Comparison of ENCODE assay signal across 12 cellular contexts in the genomic region with DNA sequence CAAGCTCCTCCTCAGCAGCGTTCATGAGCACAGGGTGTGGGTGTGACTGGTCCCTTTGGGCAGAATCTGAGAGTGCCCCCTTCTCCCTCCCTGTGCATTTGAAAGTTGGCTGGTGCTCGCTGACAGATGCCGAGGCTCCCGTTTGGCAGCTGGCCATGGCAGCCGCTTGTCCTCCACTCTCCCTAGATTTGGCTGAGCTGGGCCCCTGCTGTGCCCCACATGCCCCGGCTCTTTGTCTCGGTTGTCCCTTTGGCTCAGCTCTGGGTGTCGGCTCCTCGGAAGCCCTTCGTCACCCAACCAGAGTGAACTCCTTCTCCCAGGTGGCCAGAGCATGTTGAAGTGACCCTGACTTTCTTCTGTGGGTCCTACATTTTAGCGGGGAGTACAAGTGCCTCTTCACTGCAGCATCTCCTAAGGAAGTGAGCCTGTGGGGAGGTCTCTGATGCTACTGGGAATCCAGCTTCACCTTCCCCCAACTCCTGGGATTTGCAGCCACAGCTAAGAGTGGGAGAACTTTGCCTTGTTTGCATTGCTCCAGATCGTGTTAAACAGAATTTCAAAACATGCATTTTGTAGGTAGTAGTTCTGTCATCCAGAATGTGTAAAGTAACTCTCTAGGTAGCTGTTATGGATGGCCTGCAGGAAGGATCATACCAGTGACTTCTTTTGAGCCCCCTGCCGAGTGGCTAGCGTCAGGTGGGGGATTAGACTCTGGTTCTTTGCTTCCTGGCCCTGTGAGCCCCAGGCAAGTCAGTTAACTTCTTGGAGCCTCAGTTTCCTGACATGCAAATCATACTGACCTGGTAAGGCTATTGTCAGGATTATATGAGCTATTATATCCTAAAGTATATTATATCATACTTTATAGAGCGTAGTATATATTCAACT. TPM values are rescaled to one million over a fixed set of nuclear protein-coding genes. Genes with fewer than 3 reads are reported as not detected.
DNase-seq lines count a peak whose midpoint lies in the region; ATAC-seq and TF ChIP-seq lines count a peak whose summit lies in the region.
"Had no signal": no experiment of that assay in that cellular context is flagged by ENCODE, and none has a peak within 500 bp of the region (broad histone marks: within the 10 kb centered on the region; RNA-seq: fewer than 3 reads in every experiment).

No MANE protein-coding gene starts in this region.

- H3K27me3 Mint-ChIP-seq in activated naive CD8-positive, alpha-beta T cell treated with anti-CD3 and anti-CD28 coated beads for 36 hours = no peaks in the 10 kb centered on the region
- H3K27me3 Mint-ChIP-seq in naive thymus-derived CD8-positive, alpha-beta T cell = no peaks in the 10 kb centered on the region

- H3K4me3 Mint-ChIP-seq in activated naive CD8-positive, alpha-beta T cell treated with anti-CD3 and anti-CD28 coated beads for 36 hours = no peak overlapping the region
- peak overlapping the region in 8 of 10 donors; percentile 35 to 100 (median 48) for H3K4me3 Mint-ChIP-seq in naive thymus-derived CD8-positive, alpha-beta T cell
- H3K4me3 Mint-ChIP-seq: mesothelial cell of epicardium had no signal

- ATAC-seq in naive thymus-derived CD8-positive, alpha-beta T cell = no peak
- ATAC-seq in omental fat pad (ENCODE audit: low FRiP score) (no peak), GM18867 (IDR thresholded peaks at IDR 0.05; ENCODE audit: unreplicated experiment) (no peak), HG03460 (IDR thresholded peaks at IDR 0.05; ENCODE audit: unreplicated experiment) (no peak)

- peaks cover 74% of the 10 kb centered on the region for H3K4me1 Mint-ChIP-seq in activated naive CD8-positive, alpha-beta T cell treated with anti-CD3 and anti-CD28 coated beads for 36 hours
- peaks cover 67 to 98% (median 89%) of the 10 kb centered on the region in 4 donors for H3K4me1 Mint-ChIP-seq in naive thymus-derived CD8-positive, alpha-beta T cell

- DNase-seq in NCI-H2029 (lab: John Stamatoyannopoulos, UW) = peak; percentile 33
- no peak for DNase-seq in NCI-H2029 treated with DMSO at 0.1 percent for 48 hours (lab: John Stamatoyannopoulos, UW)
- DNase-seq in NCI-H2107 (lab: John Stamatoyannopoulos, UW) = peak; percentile 73
- DNase-seq in activated naive CD8-positive, alpha-beta T cell treated with anti-CD3 and anti-CD28 coated beads for 36 hours = no peak
- no peak for DNase-seq in naive thymus-derived CD8-positive, alpha-beta T cell
- no peak for DNase-seq in omental fat pad (ENCODE audit: low spot score)
- DNase-seq: ACHN, brain microvascular endothelial cell, IMR-90 had no signal

- TF ChIP-seq CTCF in omental fat pad (IDR thresholded peaks at IDR 0.05) = no peak

- peak overlapping the region; percentile 58 for H3K27ac Mint-ChIP-seq in activated naive CD8-positive, alpha-beta T cell treated with anti-CD3 and anti-CD28 coated beads for 36 hours
- peak overlapping the region; percentile 85 to 99 (median 95) for H3K27ac Mint-ChIP-seq in naive thymus-derived CD8-positive, alpha-beta T cell
- H3K27ac Mint-ChIP-seq: mesothelial cell of epicardium had no signal

- peaks cover 5% of the 10 kb centered on the region for H3K9me3 Mint-ChIP-seq in activated naive CD8-positive, alpha-beta T cell treated with anti-CD3 and anti-CD28 coated beads for 36 hours
- H3K9me3 Mint-ChIP-seq in naive thymus-derived CD8-positive, alpha-beta T cell = no peaks in the 10 kb centered on the region
- H3K9me3 Mint-ChIP-seq: mesothelial cell of epicardium had no signal

- H3K36me3 Mint-ChIP-seq in activated naive CD8-positive, alpha-beta T cell treated with anti-CD3 and anti-CD28 coated beads for 36 hours = peaks cover 31% of the 10 kb centered on the region
- H3K36me3 Mint-ChIP-seq in naive thymus-derived CD8-positive, alpha-beta T cell = peaks cover 0 to 11% (median 7%) of the 10 kb centered on the region in 3 donors

- POLR2A ChIA-PET in naive thymus-derived CD8-positive, alpha-beta T cell (lab: Charles Lee) = interaction anchor here (1.0 to 14.9 kb wide), 3 partner anchors 10 to 82 kb away, joined by 3 to 325 read pairs (median 27); a partner anchor contains a TSS

RNA-seq across cellular contexts. Expression of a gene that starts 24.2 kb away (rescaled TPM):
- 100 to 1,000 TPM; 100 to 105 TPM for total RNA-seq in activated naive CD8-positive, alpha-beta T cell treated with anti-CD3 and anti-CD28 coated beads for 36 hours
- 10 to 100 TPM; 84.9 to 86.2 TPM for total RNA-seq in naive thymus-derived CD8-positive, alpha-beta T cell
- polyA plus RNA-seq in naive thymus-derived CD8-positive, alpha-beta T cell = 100 to 1,000 TPM in 1 of 3 donors, 10 to 100 TPM in 2; 71.5 to 122 (median 98.2) TPM
- 10 to 100 TPM; 51.8 to 75.8 (median 67.8) TPM for total RNA-seq in omental fat pad

Comparison
In these comparisons a context has a peak if more than half of its experiments do, and no peak if none do; other contexts are left out.
1. DNase-seq: peak in NCI-H2029 (single experiment) and NCI-H2107 (single experiment); none in NCI-H2029 treated with DMSO at 0.1 percent for 48 hours (single experiment), activated naive CD8-positive, alpha-beta T cell treated with anti-CD3 and anti-CD28 coated beads for 36 hours (single experiment), naive thymus-derived CD8-positive, alpha-beta T cell (0 of 10) and omental fat pad (single experiment).